In the genomic region with DNA sequence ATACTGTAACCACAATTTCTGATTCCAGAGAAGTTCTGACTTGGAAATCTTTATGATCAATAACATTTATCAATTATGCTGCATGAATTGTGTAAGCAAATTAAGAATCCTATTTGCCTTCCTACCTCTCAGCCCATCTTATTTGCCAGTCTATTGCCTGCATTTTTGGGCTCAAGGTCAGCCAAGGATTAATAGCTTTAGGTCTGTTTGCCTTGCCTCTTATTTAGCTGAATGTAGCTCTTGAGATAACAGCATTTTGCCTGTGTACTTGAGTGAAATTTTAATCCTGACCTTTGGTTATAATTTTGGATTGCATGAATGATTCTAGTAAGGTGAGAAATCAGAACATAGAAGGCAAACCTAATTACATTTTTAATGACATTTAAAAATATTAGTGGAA, we compare ENCODE assay signal across 22 cellular contexts. TPM values are rescaled to one million over a fixed set of nuclear protein-coding genes. Genes with fewer than 3 reads are reported as not detected.
A peak's percentile ranks its signal among the peaks of the same experiment; 100 is the strongest.
DNase-seq lines count a peak whose midpoint lies in the region; ATAC-seq, FAIRE-seq and TF ChIP-seq lines count a peak whose summit lies in the region.
"Had no signal": no experiment of that assay in that cellular context is flagged by ENCODE, and none has a peak within 500 bp of the region (broad histone marks: within the 10 kb centered on the region; RNA-seq: fewer than 3 reads in every experiment).

No MANE protein-coding gene starts in this region.

- H3K9ac ChIP-seq in keratinocyte (ENCODE audit: control insufficient read depth, extremely low read depth, insufficient read depth, low read length): no peak overlapping the region

- H3K4me3 Mint-ChIP-seq in nephron progenitor cell: no peak overlapping the region
- H3K4me3 Mint-ChIP-seq: CD8-positive, alpha-beta memory T cell had no signal

- TF ChIP-seq CTCF in keratinocyte (optimal IDR thresholded peaks at IDR 0.05 in 1 of 3, IDR thresholded peaks at IDR 0.05 in 1 of 3, conservative IDR thresholded peaks at IDR 0.05 in 1 of 3; ENCODE audit: extremely low read depth in 1 of 3, insufficient read depth in 2 of 3, low read length in 3 of 3) (no peak), nephron progenitor cell (IDR thresholded peaks at IDR 0.05) (no peak)

- dilution Hi-C loops in keratinocyte (cut with MboI; ENCODE audit: extremely low pct_ligation_motif_present, low sequenced_read_pairs): no loop called here

- no peak overlapping the region for H3K27ac Mint-ChIP-seq in nephron progenitor cell
- H3K27ac Mint-ChIP-seq: CD8-positive, alpha-beta memory T cell had no signal

- no peaks in the 10 kb centered on the region for H3K27me3 ChIP-seq in keratinocyte (ENCODE audit: control insufficient read depth, extremely low read depth, insufficient read depth, low read length)

- H3K9me1 ChIP-seq in keratinocyte (ENCODE audit: control insufficient read depth, extremely low read depth, insufficient read depth, low read length): no peaks in the 10 kb centered on the region

- no peaks in the 10 kb centered on the region for H3K79me2 ChIP-seq in keratinocyte (ENCODE audit: control insufficient read depth, insufficient read depth, low read length)

- no peaks in the 10 kb centered on the region for H3K9me3 Mint-ChIP-seq in nephron progenitor cell
- H3K9me3 Mint-ChIP-seq: CD8-positive, alpha-beta memory T cell had no signal

- no peak for ATAC-seq in HG03039 (IDR thresholded peaks at IDR 0.05; ENCODE audit: unreplicated experiment)
- no peak for ATAC-seq in HG02588 (IDR thresholded peaks at IDR 0.05; ENCODE audit: unreplicated experiment)
- ATAC-seq: HCT116, Right ventricle myocardium inferior had no signal

- H3K4me3 ChIP-seq in keratinocyte (ENCODE audit: control insufficient read depth in 2 of 3, extremely low read depth in 1 of 3, insufficient read depth in 2 of 3, low read depth in 1 of 3, low read length in 3 of 3): no peak overlapping the region
- H3K4me3 ChIP-seq: SJSA1 had no signal

- FAIRE-seq in keratinocyte (lab: Jason Lieb, UNC): peak; percentile 13
- FAIRE-seq: A204.1, H1 had no signal

- H3K4me2 ChIP-seq in keratinocyte (ENCODE audit: control insufficient read depth, extremely low read depth, insufficient read depth, low read depth, low read length): no peak overlapping the region

- H3K9me3 ChIP-seq in keratinocyte (ENCODE audit: control insufficient read depth, low read depth, low read length): no peaks in the 10 kb centered on the region
- H3K9me3 ChIP-seq: SJSA1 had no signal

- no peak overlapping the region for H2AFZ ChIP-seq in keratinocyte (ENCODE audit: control insufficient read depth, low read length)

- H3K27me3 Mint-ChIP-seq in nephron progenitor cell (ENCODE audit: low read depth, poor library complexity): peaks cover 5% of the 10 kb centered on the region

- no peaks in the 10 kb centered on the region for H3K36me3 Mint-ChIP-seq in nephron progenitor cell (ENCODE audit: low read depth)
- H3K36me3 Mint-ChIP-seq: CD8-positive, alpha-beta memory T cell had no signal

- peaks cover 12% of the 10 kb centered on the region for H3K4me1 Mint-ChIP-seq in nephron progenitor cell
- H3K4me1 Mint-ChIP-seq: CD8-positive, alpha-beta memory T cell had no signal

- DNase-seq in NCI-H748 (lab: John Stamatoyannopoulos, UW; ENCODE audit: unreplicated experiment) (peak; percentile 29), NCI-H748 treated with DMSO at 0.1 percent for 48 hours (lab: John Stamatoyannopoulos, UW) (no peak), NCI-H1092 treated with DMSO at 0.1 percent for 48 hours (lab: John Stamatoyannopoulos, UW) (peak; percentile 83), NCI-H69 (lab: John Stamatoyannopoulos, UW) (peak; percentile 37), keratinocyte (ENCODE audit: low read depth, low spot score) (no peak), nephron progenitor cell (no peak)
- DNase-seq: Calu3; CD8-positive, alpha-beta memory T cell; KG1; NCI-H1417 treated with DMSO at 0.1 percent for 48 hours; NCI-H187; NCI-H524 treated with DMSO at 0.1 percent for 48 hours; T-helper 9 cell had no signal

- H3K36me3 ChIP-seq in keratinocyte (ENCODE audit: control insufficient read depth in 2 of 2, extremely low read depth in 1 of 2, insufficient read depth in 2 of 2, low read length in 2 of 2): peaks cover 0 to 4% of the 10 kb centered on the region in 2 experiments
- H3K36me3 ChIP-seq: SJSA1 had no signal

- no peak overlapping the region for H3K27ac ChIP-seq in keratinocyte (ENCODE audit: control insufficient read depth, insufficient read depth, low read length)
- H3K27ac ChIP-seq: C4-2B, HL-60, SJSA1 had no signal

- H4K20me1 ChIP-seq in keratinocyte (ENCODE audit: control insufficient read depth, extremely low read depth, insufficient read depth, low read length): no peaks in the 10 kb centered on the region

- peaks cover 4% of the 10 kb centered on the region for H3K4me1 ChIP-seq in keratinocyte (ENCODE audit: control insufficient read depth, extremely low read depth, insufficient read depth, low read length)
- H3K4me1 ChIP-seq: SJSA1 had no signal

RNA-seq across cellular contexts. Expression of a gene that starts 51.2 kb away (rescaled TPM):
- polyA plus RNA-seq in keratinocyte: 3.1 to 7.6 TPM (median 4.4 TPM) in 3 replicates
- polyA plus RNA-seq in keratinocyte (2011; ENCODE audit: low read depth): 1.5 TPM
- 2.9 and 4.8 TPM in 2 replicates for polyA plus RNA-seq in keratinocyte (2011; cell fraction: cytosol; rRNA removed)
- 7.7 and 8.6 TPM in 2 replicates for polyA plus RNA-seq in keratinocyte (2011; cell fraction: nucleus; rRNA removed)
- polyA plus RNA-seq in keratinocyte (2012; ENCODE audit: low replicate concordance): 2.4 and 2.5 TPM in 2 replicates
- 2.1 to 17.5 TPM (median 16.9 TPM) in 3 replicates for polyA minus RNA-seq in keratinocyte
- polyA minus RNA-seq in keratinocyte (2011; cell fraction: cytosol; rRNA and poly(A)+ RNA removed): 4.4 TPM
- 15.6 and 36.9 TPM in 2 replicates for polyA minus RNA-seq in keratinocyte (2011; cell fraction: nucleus; rRNA and poly(A)+ RNA removed)

Comparison
In these comparisons a context has a peak if more than half of its experiments do, and no peak if none do; other contexts are left out.
1. DNase-seq: peak in NCI-H748 (single experiment), NCI-H1092 treated with DMSO at 0.1 percent for 48 hours (single experiment) and NCI-H69 (single experiment); none in NCI-H748 treated with DMSO at 0.1 percent for 48 hours (single experiment), keratinocyte (single experiment) and nephron progenitor cell (single experiment).